In genomic region chr7:5012985-5013384, GRCh38 we compare ENCODE assay signal across 25 cellular contexts. TPM values are rescaled to one million over a fixed set of nuclear protein-coding genes. Genes with fewer than 3 reads are reported as not detected.
"Had no signal": no experiment of that assay in that cellular context is flagged by ENCODE, and none has a peak within 500 bp of the region (broad histone marks: within the 10 kb centered on the region; RNA-seq: fewer than 3 reads in every experiment).

No MANE protein-coding gene starts in this region.

- H3K4me1 Mint-ChIP-seq: activated naive CD8-positive, alpha-beta T cell treated with anti-CD3 and anti-CD28 coated beads for 36 hours; stimulated activated memory B cell treated with anti-CD40 and anti-IgM and Interleukin-4, amounts not matched to agents 10 μg/mL and 1 μg/mL and 100 μg/mL, for 72 hours had no signal

- H3K27me3 ChIP-seq: breast epithelium, esophagus muscularis mucosa, heart right ventricle, right lobe of liver, stomach, testis had no signal

- H3K27ac ChIP-seq: breast epithelium, coronary artery, esophagus muscularis mucosa, heart right ventricle, lower lobe of right lung, right lobe of liver, stomach, testis had no signal

- DNase-seq: activated CD8-positive, alpha-beta memory T cell treated with anti-CD3 and anti-CD28 coated beads, Interleukin-2, amount 50 U/mL, for 4 hours; activated naive CD4-positive, alpha-beta T cell; activated naive CD8-positive, alpha-beta T cell treated with anti-CD3 and anti-CD28 coated beads for 36 hours; activated T-cell treated with anti-CD3 and anti-CD28 coated beads, Interleukin-2, amount 50 U/mL, for 4 hours; heart right ventricle; lower lobe of right lung; mesendoderm; naive B cell; nucleus accumbens; small intestine; stimulated activated CD4-positive, alpha-beta T cell treated with anti-CD3 and anti-CD28 coated beads, Interleukin-2, amount 100 ng/mL, for 24 hours; stomach; T-cell; testis; trophoblast cell had no signal

- H3K27ac Mint-ChIP-seq: activated naive CD8-positive, alpha-beta T cell treated with anti-CD3 and anti-CD28 coated beads for 36 hours; activated T-helper 2 cell treated with anti-CD3 and anti-CD28 coated beads, Interferon-gamma antibody, Interleukin-2, Interleukin-4, amounts not matched to agents 10 μg/mL and 5 μg/mL and 100 μg/mL, durations not matched to agents 14 hours and 24 hours and 36 hours; stimulated activated memory B cell treated with anti-CD40 and anti-IgM and Interleukin-4, amounts not matched to agents 10 μg/mL and 1 μg/mL and 100 μg/mL, for 72 hours; T-cell had no signal

- ATAC-seq: activated T-cell treated with anti-CD3 and anti-CD28 coated beads, Interleukin-2, amount 50 U/mL, for 4 hours; heart right ventricle; left lobe of liver; lower lobe of right lung; right lobe of liver; stimulated activated memory B cell treated with anti-CD40 and anti-IgM and Interleukin-4, amounts not matched to agents 10 μg/mL and 1 μg/mL and 100 μg/mL, for 72 hours; T-cell had no signal

- H3K4me3 Mint-ChIP-seq: activated naive CD8-positive, alpha-beta T cell treated with anti-CD3 and anti-CD28 coated beads for 36 hours; activated T-cell treated with anti-CD3 and anti-CD28 coated beads, Interleukin-2, amount 50 U/mL, for 4 hours; stimulated activated memory B cell treated with anti-CD40 and anti-IgM and Interleukin-4, amounts not matched to agents 10 μg/mL and 1 μg/mL and 100 μg/mL, for 72 hours; T-cell had no signal

- H3K36me3 ChIP-seq: breast epithelium, lower lobe of right lung, right lobe of liver had no signal

- H3K9me3 ChIP-seq: esophagus muscularis mucosa, lower lobe of right lung, right lobe of liver, testis had no signal

- H3K27me3 Mint-ChIP-seq: activated naive CD8-positive, alpha-beta T cell treated with anti-CD3 and anti-CD28 coated beads for 36 hours; naive B cell; stimulated activated memory B cell treated with anti-CD40 and anti-IgM and Interleukin-4, amounts not matched to agents 10 μg/mL and 1 μg/mL and 100 μg/mL, for 72 hours; T-cell had no signal

- H3K4me1 ChIP-seq: breast epithelium, esophagus muscularis mucosa, heart right ventricle, lower lobe of right lung, right lobe of liver, stomach, testis had no signal

- H3K4me3 ChIP-seq: breast epithelium, coronary artery, esophagus muscularis mucosa, heart right ventricle, lower lobe of right lung, right lobe of liver, stomach, testis had no signal

RNA-seq across cellular contexts. Expression of gene MMD2, which starts 54.0 kb away (rescaled TPM):
- total RNA-seq: activated naive CD8-positive, alpha-beta T cell treated with anti-CD3 and anti-CD28 coated beads for 36 hours; activated T-cell treated with anti-CD3 and anti-CD28 coated beads, Interleukin-2, amount 50 U/mL, for 4 hours; activated T-helper 2 cell treated with anti-CD3 and anti-CD28 coated beads, Interferon-gamma antibody, Interleukin-2, Interleukin-4, amounts not matched to agents 10 μg/mL and 5 μg/mL and 100 μg/mL, durations not matched to agents 14 hours and 24 hours and 36 hours; astrocyte; breast epithelium; esophagus muscularis mucosa; heart right ventricle; kidney epithelial cell; left lobe of liver; lower lobe of right lung; mucosa of gallbladder; right lobe of liver; stomach; T-cell had no signal
- polyA plus RNA-seq: heart right ventricle, stomach had no signal
